In genomic region chr17:19111111-19111711, GRCh38 we compare ENCODE assay signal across 8 cellular contexts. TPM values are rescaled to one million over a fixed set of nuclear protein-coding genes. Genes with fewer than 3 reads are reported as not detected.
A peak's percentile ranks its signal among the peaks of the same experiment; 100 is the strongest.
DNase-seq lines count a peak whose midpoint lies in the region; ATAC-seq and TF ChIP-seq lines count a peak whose summit lies in the region.
"Not testable (repeated sequence)": the region's sequence is repeated elsewhere in the genome, so short reads cannot be mapped to it uniquely, and the experiment has no call there.

No MANE protein-coding gene starts in this region.

- DNase-seq in G401 (ENCODE audit: low spot score) (peak; percentile 29), T-helper 22 cell (ENCODE audit: low read depth) (peak; percentile 37), adrenal gland (peak; percentile 42 to 76 (median 64)), cardiac muscle cell (ENCODE audit: low read depth in 1 of 2, low spot score in 1 of 2) (peak; percentile 47 to 72)

- TF ChIP-seq CTCF in adrenal gland (IDR thresholded peaks at IDR 0.05) (peak in 5 of 6 experiments; percentile 32 to 49 (median 43)), neutrophil (IDR thresholded peaks at IDR 0.05) (peak; percentile 15)
- not testable (repeated sequence) for TF ChIP-seq CTCF in cardiac muscle cell (IDR thresholded peaks at IDR 0.05; ENCODE audit: low read depth, low read length)

- H3K9me3 Mint-ChIP-seq in stimulated activated memory B cell treated with anti-CD40 and anti-IgM and Interleukin-4, amounts not matched to agents 10 μg/mL and 1 μg/mL and 100 μg/mL, for 72 hours: not testable (repeated sequence)

- H3K36me3 ChIP-seq in adrenal gland (replicated peaks in 1 of 2); cardiac muscle cell; neutrophil: not testable (repeated sequence)

- not testable (repeated sequence) for H3K27ac Mint-ChIP-seq in stimulated activated memory B cell treated with anti-CD40 and anti-IgM and Interleukin-4, amounts not matched to agents 10 μg/mL and 1 μg/mL and 100 μg/mL, for 72 hours

- peak overlapping the region; percentile 70 for H3K4me3 Mint-ChIP-seq in stimulated activated memory B cell treated with anti-CD40 and anti-IgM and Interleukin-4, amounts not matched to agents 10 μg/mL and 1 μg/mL and 100 μg/mL, for 72 hours

- H3K27me3 ChIP-seq in adrenal gland, cardiac muscle cell, neutrophil: not testable (repeated sequence)

- H3K27ac ChIP-seq in adrenal gland: peak overlapping the region in 3 of 5 donors; percentile 26 to 72 (median 63)
- H3K27ac ChIP-seq in cardiac muscle cell: peak overlapping the region; percentile 72
- peak overlapping the region; percentile 33 for H3K27ac ChIP-seq in neutrophil

- not testable (repeated sequence) for H3K4me1 ChIP-seq in adrenal gland (replicated peaks in 1 of 2); cardiac muscle cell (ENCODE audit: low read depth); neutrophil (ENCODE audit: control insufficient read depth in 1 of 2, insufficient read depth in 1 of 2, low read depth in 1 of 2, low read length in 1 of 2)

- intact Hi-C loops in adrenal gland (cut with DNase I): not testable (repeated sequence)

- H3K36me3 Mint-ChIP-seq in stimulated activated memory B cell treated with anti-CD40 and anti-IgM and Interleukin-4, amounts not matched to agents 10 μg/mL and 1 μg/mL and 100 μg/mL, for 72 hours: not testable (repeated sequence)

- H3K4me3 ChIP-seq in adrenal gland: peak overlapping the region in 1 of 4 donors; percentile 52
- H3K4me3 ChIP-seq in cardiac muscle cell: peak overlapping the region; percentile 36
- H3K4me3 ChIP-seq in neutrophil (ENCODE audit: low read depth in 1 of 2, low read length in 1 of 2): peak overlapping the region; percentile 56 to 57

- H3K9me3 ChIP-seq in adrenal gland (replicated peaks in 1 of 3); cardiac muscle cell (ENCODE audit: low read depth); neutrophil: not testable (repeated sequence)

- H3K4me1 Mint-ChIP-seq in stimulated activated memory B cell treated with anti-CD40 and anti-IgM and Interleukin-4, amounts not matched to agents 10 μg/mL and 1 μg/mL and 100 μg/mL, for 72 hours: not testable (repeated sequence)

- WGBS in adrenal gland, 4 donors: 0 to 7% (median 1%) methylated on average over 3 to 39 of the region's 39 CpGs

- peak; percentile 91 to 92 for TF ChIP-seq POLR2A in adrenal gland (IDR thresholded peaks at IDR 0.05)

- in situ Hi-C loops in G401 (cut with HindIII; ENCODE audit: low sequenced_read_pairs): not testable (repeated sequence)

- ATAC-seq in GM21529 (IDR thresholded peaks at IDR 0.05; ENCODE audit: unreplicated experiment) (peak; percentile 77), HG03520 (IDR thresholded peaks at IDR 0.05; ENCODE audit: unreplicated experiment) (peak; percentile 77)
- ATAC-seq in stimulated activated memory B cell treated with anti-CD40 and anti-IgM and Interleukin-4, amounts not matched to agents 10 μg/mL and 1 μg/mL and 100 μg/mL, for 72 hours: peak; percentile 95

- not testable (repeated sequence) for H3K27me3 Mint-ChIP-seq in stimulated activated memory B cell treated with anti-CD40 and anti-IgM and Interleukin-4, amounts not matched to agents 10 μg/mL and 1 μg/mL and 100 μg/mL, for 72 hours

RNA-seq across cellular contexts. Expression of gene GRAPL, which starts 16.2 kb away (rescaled TPM):
- not detected in 2 replicates for total RNA-seq in G401 (2014; rRNA removed; shearing (Covaris generic))
- total RNA-seq in adrenal gland (1 to 10 TPM in 7 of 8 donors, under 1 TPM in 1; 0.72 to 9.1 (median 3.1) TPM), cardiac muscle cell (0.57 TPM in 1 of 2 replicates, not detected in the other)
- polyA plus RNA-seq in adrenal gland (10 to 100 TPM in 1 of 3 donors, 1 to 10 TPM in 1, under 1 TPM in 1; 0.46 to 10.4 (median 3.2) TPM), cardiac muscle cell (not detected in 2 replicates)
